In genomic region chr10:48595533-48595932, GRCh38 we compare ENCODE assay signal across 20 cellular contexts. TPM values are rescaled to one million over a fixed set of nuclear protein-coding genes. Genes with fewer than 3 reads are reported as not detected.
A peak's percentile ranks its signal among the peaks of the same experiment; 100 is the strongest.
DNase-seq lines count a peak whose midpoint lies in the region; ATAC-seq, FAIRE-seq and TF ChIP-seq lines count a peak whose summit lies in the region.
"Had no signal": no experiment of that assay in that cellular context is flagged by ENCODE, and none has a peak within 500 bp of the region (broad histone marks: within the 10 kb centered on the region; RNA-seq: fewer than 3 reads in every experiment).

No MANE protein-coding gene starts in this region.

- H2BK15ac ChIP-seq in mesenchymal stem cell (ENCODE audit: low read depth, poor library complexity, severe bottlenecking) = no peak overlapping the region

- H4K91ac ChIP-seq in mesenchymal stem cell (ENCODE audit: low read length) = no peak overlapping the region

- peak; percentile 4 for DNase-seq in NCI-H146 (lab: John Stamatoyannopoulos, UW)
- DNase-seq in NCI-H146 treated with DMSO at 0.1 percent for 48 hours (lab: John Stamatoyannopoulos, UW; ENCODE audit: unreplicated experiment) = no peak
- DNase-seq in K562 (ENCODE audit: extremely low read depth in 1 of 4, low spot score in 3 of 4) = no peak
- DNase-seq in mesenchymal stem cell = no peak
- no peak for DNase-seq in stimulated activated naive CD8-positive, alpha-beta T cell treated with anti-CD3 and anti-CD28 coated beads, Interleukin-15, Interleukin-2, amounts not matched to agents 100 U/mL and 50 U/mL, for 24 hours
- DNase-seq: AML-193; Caco-2; CD4-positive, alpha-beta T cell had no signal

- no peak for TF ChIP-seq EP300 in K562 (IDR thresholded peaks at IDR 0.05; ENCODE audit: low read length)

- TF ChIP-seq CTCF in HEK293 (tag by site-specific recombination; IDR thresholded peaks at IDR 0.05) (no peak), K562 (IDR thresholded peaks at IDR 0.05 in 2 of 3, conservative IDR thresholded peaks at IDR 0.05 in 1 of 3; ENCODE audit: insufficient read depth in 2 of 3, low read depth in 1 of 3, low read length in 3 of 3) (no peak)

- no peak overlapping the region for H3K4me2 ChIP-seq in K562 (ENCODE audit: insufficient read depth, low read length)
- no peak overlapping the region for H3K4me2 ChIP-seq in mesenchymal stem cell (ENCODE audit: low read length, poor library complexity, severe bottlenecking)
- H3K4me2 ChIP-seq: A549 had no signal

- H3K14ac ChIP-seq in mesenchymal stem cell (ENCODE audit: low read length in 2 of 2) = no peak overlapping the region

- ATAC-seq in K562 (no peak), GM18505 (IDR thresholded peaks at IDR 0.05; ENCODE audit: unreplicated experiment) (no peak)
- no peak for ATAC-seq in stimulated activated naive CD8-positive, alpha-beta T cell treated with anti-CD3 and anti-CD28 coated beads, Interleukin-15, Interleukin-2, amounts not matched to agents 100 U/mL and 50 U/mL, for 24 hours
- ATAC-seq: A549, HCT116, HepG2 had no signal

- no peak overlapping the region for H2BK12ac ChIP-seq in mesenchymal stem cell (ENCODE audit: low read length in 2 of 2)

- peaks cover 38 to 55% of the 10 kb centered on the region in 2 experiments for H3K27me3 ChIP-seq in K562 (ENCODE audit: control insufficient read depth in 2 of 2, insufficient read depth in 2 of 2, low read length in 2 of 2)
- no peaks in the 10 kb centered on the region for H3K27me3 ChIP-seq in mesenchymal stem cell (ENCODE audit: control insufficient read depth in 1 of 2, insufficient read depth in 1 of 2, low read length in 2 of 2)

- no peak for TF ChIP-seq RAD21 in K562 (CRISPR knock-in tag; conservative IDR thresholded peaks at IDR 0.05 in 1 of 2, IDR thresholded peaks at IDR 0.05 in 1 of 2)

- CTCF ChIA-PET in HEK293 (lab: Yijun Ruan, JAX) (interaction anchor here (0.7 to 1.6 kb wide), 3 partner anchors 10 to 60 kb away, joined by 5 to 6 read pairs (median 5); no protein-coding TSS in a partner anchor), K562 (lab: Yijun Ruan, JAX; ENCODE audit: low intra/inter-chr PET ratio) (no interaction called here)

- H2BK120ac ChIP-seq in mesenchymal stem cell (ENCODE audit: low read depth, low read length) = no peak overlapping the region

- H2BK5ac ChIP-seq in mesenchymal stem cell (ENCODE audit: low read depth, low read length, poor library complexity, severe bottlenecking) = no peak overlapping the region

- no peak for FAIRE-seq in K562 (lab: Jason Lieb, UNC)
- FAIRE-seq: A549, D721Med, G401.6, GM12891, GM18507, HepG2 had no signal

- H3K9ac ChIP-seq in K562 (ENCODE audit: insufficient read depth in 1 of 2, low read depth in 2 of 2, low read length in 2 of 2) (no peak overlapping the region), mesenchymal stem cell (ENCODE audit: low read length) (peak overlapping the region; percentile 38)

- in situ Hi-C loops in K562 (cut with MboI) = no loop called here

- intact Hi-C loops in K562 (cut with micrococcal nuclease) = no loop called here

- H3K4ac ChIP-seq in mesenchymal stem cell (ENCODE audit: low read depth in 1 of 2, low read length in 2 of 2) = no peak overlapping the region

- no peak overlapping the region for H2AFZ ChIP-seq in K562 (ENCODE audit: low read depth, low read length)
- no peak overlapping the region for H2AFZ ChIP-seq in mesenchymal stem cell (ENCODE audit: low read depth, low read length)
- H2AFZ ChIP-seq: GM23338 had no signal

- H3K36me3 ChIP-seq in HEK293 (ENCODE audit: control insufficient read depth in 2 of 2, insufficient read depth in 1 of 2, low read length in 2 of 2) = no peaks in the 10 kb centered on the region
- no peaks in the 10 kb centered on the region for H3K36me3 ChIP-seq in K562 (ENCODE audit: control insufficient read depth, insufficient read depth, low read length)
- H3K36me3 ChIP-seq in mesenchymal stem cell (ENCODE audit: control insufficient read depth in 1 of 2, insufficient read depth in 2 of 2, low read depth in 1 of 2, low read length in 2 of 2) = peaks cover 3 to 62% of the 10 kb centered on the region in 2 experiments

- no peaks in the 10 kb centered on the region for H3K9me3 ChIP-seq in HEK293 (ENCODE audit: control insufficient read depth, insufficient read depth, low read depth, low read length)
- no peaks in the 10 kb centered on the region for H3K9me3 ChIP-seq in K562 (replicated peaks; ENCODE audit: control insufficient read depth, insufficient read depth, low read depth, low read length)
- no peaks in the 10 kb centered on the region for H3K9me3 ChIP-seq in mesenchymal stem cell (ENCODE audit: control insufficient read depth, low read length)
- H3K9me3 ChIP-seq: A549, Caco-2 had no signal

- H3K23ac ChIP-seq in mesenchymal stem cell (ENCODE audit: low read length in 2 of 2) = no peak overlapping the region

- H4K8ac ChIP-seq in mesenchymal stem cell (ENCODE audit: low read length) = no peak overlapping the region

- H3K79me2 ChIP-seq in K562 (ENCODE audit: control insufficient read depth, insufficient read depth, low read length) = no peaks in the 10 kb centered on the region

- BruUV-seq in K562 (replicated peaks; lab: Mats Ljungman, UMichigan) = no TSS peak

- no peaks in the 10 kb centered on the region for H3K9me1 ChIP-seq in K562 (ENCODE audit: control insufficient read depth, insufficient read depth, low read length)

- H3K79me1 ChIP-seq in mesenchymal stem cell (replicated peaks; ENCODE audit: low read length, poor library complexity, severe bottlenecking) = peaks cover 22% of the 10 kb centered on the region

- no peak overlapping the region for H2AK5ac ChIP-seq in mesenchymal stem cell (ENCODE audit: low read length, severe bottlenecking)

- H3K18ac ChIP-seq in mesenchymal stem cell (ENCODE audit: low read depth in 1 of 2, low read length in 2 of 2) = no peak overlapping the region

- no peak overlapping the region for H3K27ac ChIP-seq in HEK293 (ENCODE audit: extremely low read depth, low read depth, low read length)
- H3K27ac ChIP-seq in K562 (ENCODE audit: extremely low read depth, low read depth, low read length) = no peak overlapping the region
- no peak overlapping the region for H3K27ac ChIP-seq in mesenchymal stem cell (ENCODE audit: low read length, poor library complexity, severe bottlenecking)
- H3K27ac ChIP-seq: 22Rv1, A549, C4-2B had no signal

- TF ChIP-seq POLR2A in K562 (conservative IDR thresholded peaks at IDR 0.05) = no peak
- TF ChIP-seq POLR2A in GM18505 (IDR thresholded peaks at IDR 0.05; ENCODE audit: borderline replicate concordance, extremely low read depth, insufficient read depth, insufficient read length) = no peak

- H3K4me3 ChIP-seq in HEK293 (ENCODE audit: low read depth, low read length) (no peak overlapping the region), K562 (no peak overlapping the region), mesenchymal stem cell (ENCODE audit: insufficient read depth in 1 of 2, low read depth in 1 of 2, low read length in 2 of 2) (no peak overlapping the region)
- H3K4me3 ChIP-seq: A549, GM23338 had no signal

- 0 out of 2 replicates have a peak, but pooled peaks cover 2% of the 10 kb centered on the region for H3K4me1 ChIP-seq in HEK293 (ENCODE audit: control insufficient read depth, insufficient read depth, low read length)
- no peaks in the 10 kb centered on the region for H3K4me1 ChIP-seq in K562 (replicated peaks in 1 of 2; ENCODE audit: control insufficient read depth in 2 of 2, insufficient read depth in 2 of 2, low read length in 2 of 2)
- H3K4me1 ChIP-seq in mesenchymal stem cell (ENCODE audit: control insufficient read depth, insufficient read depth, low read depth, low read length) = peaks cover 12% of the 10 kb centered on the region
- H3K4me1 ChIP-seq: A549, Caco-2 had no signal

- peaks cover 5% of the 10 kb centered on the region for H4K20me1 ChIP-seq in K562 (replicated peaks; ENCODE audit: control insufficient read depth, insufficient read depth, low read length)

- WGBS in K562 (ENCODE audit: insufficient coverage, low coverage, missing lambda C conversion rate) = 0% methylated on average over 3 of the region's 3 CpGs
- 100% methylated on average over 3 of the region's 3 CpGs for WGBS in mesenchymal stem cell

- POLR2A ChIA-PET in HEK293 (lab: Yijun Ruan, JAX) = no interaction called here
- POLR2A ChIA-PET in K562 (lab: Yijun Ruan, JAX) = interaction anchor here (0.6 to 2.6 kb wide), 2 partner anchors 22 to 102 kb away, joined by 3 to 6 read pairs; no protein-coding TSS in a partner anchor

TF ChIP-seq in HEK293, 187 proteins besides CTCF, POLR2A, EP300 and RAD21 (continues in another document):
- no peak for TF ChIP-seq ZNF146 (tag by site-specific recombination; IDR thresholded peaks at IDR 0.05)
- no peak for TF ChIP-seq SP7 (tag by site-specific recombination; IDR thresholded peaks at IDR 0.05)
- TF ChIP-seq ZNF121 (tag by site-specific recombination; IDR thresholded peaks at IDR 0.05) = peak; percentile 80
- TF ChIP-seq ZBTB7A (tag by site-specific recombination; IDR thresholded peaks at IDR 0.05; ENCODE audit: low read depth) = no peak

TF ChIP-seq in K562, 482 proteins besides CTCF, POLR2A, EP300 and RAD21:
- TF ChIP-seq ZNF121 (CRISPR knock-in tag; conservative IDR thresholded peaks at IDR 0.05) = 0 out of 2 replicates have a peak, but pooled peaks have one; percentile 9
- no peak for TF ChIP-seq ZNF232 (CRISPR knock-in tag; IDR thresholded peaks at IDR 0.05)

RNA-seq across cellular contexts. Expression of gene ARHGAP22, which starts 9.3 kb away (rescaled TPM):
- total RNA-seq in K562 (2011; cell fraction: chromatin; rRNA removed; ENCODE audit: low replicate concordance) = 9.9 and 13.9 TPM in 2 replicates
- 10.7 and 11.5 TPM in 2 replicates for total RNA-seq in K562 (2011; cell fraction: nucleolus; rRNA removed)
- 8.2 and 9.7 TPM in 2 replicates for total RNA-seq in K562 (2011; cell fraction: nucleoplasm; rRNA removed)
- total RNA-seq in K562 (2014; rRNA removed) = 23.2 and 30.0 TPM in 2 replicates
- 7.8 and 8.6 TPM in 2 replicates for total RNA-seq in K562 (2014; rRNA removed; fragmentation: Illumina TruSeq; extraction: Trizol)
- 12.4 and 12.7 TPM in 2 replicates for total RNA-seq in K562 (2015; rRNA removed; fragmentation: Illumina TruSeq; extraction: Trizol)
- total RNA-seq in K562 (2021) = 28.1 and 29.3 TPM in 2 replicates
- polyA plus RNA-seq in K562 (2011; rRNA removed) = 12.3 and 13.1 TPM in 2 replicates
- 12.0 and 31.3 TPM in 2 replicates for polyA plus RNA-seq in K562 (2011; cell fraction: cytosol; rRNA removed)
- 19.7 and 38.0 TPM in 2 replicates for polyA plus RNA-seq in K562 (2011; cell fraction: nucleus; rRNA removed)
- polyA plus RNA-seq in K562 (2012) = 6.0 and 12.9 TPM in 2 replicates
- polyA plus RNA-seq in K562 (2014; fragmentation: Illumina TruSeq; extraction: Trizol) = 8.7 and 12.5 TPM in 2 replicates
- polyA plus RNA-seq in K562 (2014; fragmentation: Nextera tagmentation; extraction: Ambion mirVana) = 1 to 10 TPM; 1.3 to 1.4 TPM
- 19.3 and 22.3 TPM in 2 replicates for polyA plus RNA-seq in K562 (2014; rRNA removed)
- 7.5 and 11.3 TPM in 2 replicates for polyA minus RNA-seq in K562 (2011; rRNA and poly(A)+ RNA removed)
- 15.5 and 16.6 TPM in 2 replicates for polyA minus RNA-seq in K562 (2011; cell fraction: cytosol; rRNA and poly(A)+ RNA removed)
- 9.4 and 13.7 TPM in 2 replicates for polyA minus RNA-seq in K562 (2011; cell fraction: nucleus; rRNA and poly(A)+ RNA removed)
- 14.3 TPM for polyA plus RNA-seq in mesenchymal stem cell (2013, experiment 1 of 2)
- 14.4 TPM for polyA plus RNA-seq in mesenchymal stem cell (2013, experiment 2 of 2)
- total RNA-seq: CD4-positive, alpha-beta T cell had no signal
